ENCODE assay signal across 8 cellular contexts in genomic region chr4:17347445-17347844, GRCh38.
A peak's percentile ranks its signal among the peaks of the same experiment; 100 is the strongest.
DNase-seq lines count a peak whose midpoint lies in the region; ATAC-seq and TF ChIP-seq lines count a peak whose summit lies in the region.

No MANE protein-coding gene starts in this region.

- H3K4me3 ChIP-seq in HL-60 (replicated peaks; ENCODE audit: insufficient read depth, low read length) (no peak overlapping the region), fibroblast of villous mesenchyme (ENCODE audit: low read depth, low read length) (no peak overlapping the region)

- H3K27ac ChIP-seq in HL-60 (replicated peaks) = no peak overlapping the region

- H3K4me1 Mint-ChIP-seq in activated CD4-positive, alpha-beta T cell treated with anti-CD3 and anti-CD28 coated beads, Interleukin-2, amount 10 ng/mL, durations not matched to agents 24 days and 14 days = no peaks in the 10 kb centered on the region
- no peaks in the 10 kb centered on the region for H3K4me1 Mint-ChIP-seq in natural killer cell treated with Interleukin-12 subunit alpha and Interleukin-12 subunit beta and Interleukin-15 and Interleukin-18, amount 100 ng/mL, for 72 hours (ENCODE audit: low read depth in 2 of 2)

- peak; percentile 14 for TF ChIP-seq CTCF in HL-60 (IDR thresholded peaks at IDR 0.05; ENCODE audit: insufficient read depth, low read length)
- peak; percentile 69 for TF ChIP-seq CTCF in fibroblast of villous mesenchyme (IDR thresholded peaks at IDR 0.05; ENCODE audit: insufficient read depth, low read depth, low read length)

- no peak for ATAC-seq in natural killer cell treated with Interleukin-12 subunit alpha and Interleukin-12 subunit beta and Interleukin-15 and Interleukin-18, amount 100 ng/mL, for 72 hours

- H3K36me3 Mint-ChIP-seq in activated CD4-positive, alpha-beta T cell treated with anti-CD3 and anti-CD28 coated beads, Interleukin-2, amount 10 ng/mL, durations not matched to agents 24 days and 14 days (ENCODE audit: low read depth) = no peaks in the 10 kb centered on the region
- no peaks in the 10 kb centered on the region for H3K36me3 Mint-ChIP-seq in natural killer cell treated with Interleukin-12 subunit alpha and Interleukin-12 subunit beta and Interleukin-15 and Interleukin-18, amount 100 ng/mL, for 72 hours

- H3K27ac Mint-ChIP-seq in activated CD4-positive, alpha-beta T cell treated with anti-CD3 and anti-CD28 coated beads, Interleukin-2, amount 10 ng/mL, durations not matched to agents 24 days and 14 days = no peak overlapping the region
- H3K27ac Mint-ChIP-seq in natural killer cell treated with Interleukin-12 subunit alpha and Interleukin-12 subunit beta and Interleukin-15 and Interleukin-18, amount 100 ng/mL, for 72 hours = no peak overlapping the region

- DNase-seq in activated gamma-delta T cell treated with Interleukin-2 at 50 U/mL for 16 hours = peak; percentile 31
- DNase-seq in activated gamma-delta T cell (lab: John Stamatoyannopoulos, UW) = no peak
- DNase-seq in HL-60 (ENCODE audit: low read depth in 1 of 2, low spot score in 1 of 2) = peak in 1 of 2 experiments; percentile 15
- DNase-seq in activated CD4-positive, alpha-beta T cell treated with anti-CD3 and anti-CD28 coated beads, Interleukin-2, amount 10 ng/mL, durations not matched to agents 24 days and 14 days = peak; percentile 83
- DNase-seq in fibroblast of villous mesenchyme (ENCODE audit: low read depth) = peak; percentile 34
- DNase-seq in stimulated activated CD4-positive, alpha-beta T cell treated with anti-CD3 and anti-CD28 coated beads, Interleukin-2, amount 100 ng/mL, for 48 hours = peak; percentile 13 to 23
- no peak for DNase-seq in NCI-H187 treated with DMSO at 0.1 percent for 48 hours (lab: John Stamatoyannopoulos, UW)
- DNase-seq in natural killer cell treated with Interleukin-12 subunit alpha and Interleukin-12 subunit beta and Interleukin-15 and Interleukin-18, amount 100 ng/mL, for 72 hours (ENCODE audit: low spot score) = no peak

- H3K9me3 Mint-ChIP-seq in activated CD4-positive, alpha-beta T cell treated with anti-CD3 and anti-CD28 coated beads, Interleukin-2, amount 10 ng/mL, durations not matched to agents 24 days and 14 days = peaks cover under 1% of the 10 kb centered on the region
- H3K9me3 Mint-ChIP-seq in natural killer cell treated with Interleukin-12 subunit alpha and Interleukin-12 subunit beta and Interleukin-15 and Interleukin-18, amount 100 ng/mL, for 72 hours = no peaks in the 10 kb centered on the region

- intact Hi-C loops in activated CD4-positive, alpha-beta T cell treated with anti-CD3 and anti-CD28 coated beads, Interleukin-2, amount 10 ng/mL, durations not matched to agents 24 days and 14 days (cut with micrococcal nuclease) = loop anchor here (1.0 to 5.0 kb wide), 2 partner anchors 100 to 120 kb away; no protein-coding TSS in a partner anchor

- H3K27me3 ChIP-seq in HL-60 (ENCODE audit: insufficient read depth, poor library complexity, severe bottlenecking) = no peaks in the 10 kb centered on the region

- H3K4me3 Mint-ChIP-seq in activated CD4-positive, alpha-beta T cell treated with anti-CD3 and anti-CD28 coated beads, Interleukin-2, amount 10 ng/mL, durations not matched to agents 24 days and 14 days = no peak overlapping the region
- no peak overlapping the region for H3K4me3 Mint-ChIP-seq in natural killer cell treated with Interleukin-12 subunit alpha and Interleukin-12 subunit beta and Interleukin-15 and Interleukin-18, amount 100 ng/mL, for 72 hours

- peaks cover 6% of the 10 kb centered on the region for H3K27me3 Mint-ChIP-seq in activated CD4-positive, alpha-beta T cell treated with anti-CD3 and anti-CD28 coated beads, Interleukin-2, amount 10 ng/mL, durations not matched to agents 24 days and 14 days
- H3K27me3 Mint-ChIP-seq in natural killer cell treated with Interleukin-12 subunit alpha and Interleukin-12 subunit beta and Interleukin-15 and Interleukin-18, amount 100 ng/mL, for 72 hours = peaks cover 7 to 17% of the 10 kb centered on the region in 2 donors

Comparison
In these comparisons a context has a peak if more than half of its experiments do, and no peak if none do; other contexts are left out.
1. DNase-seq: peak in activated gamma-delta T cell treated with Interleukin-2 at 50 U/mL for 16 hours (single experiment), activated CD4-positive, alpha-beta T cell treated with anti-CD3 and anti-CD28 coated beads, Interleukin-2, amount 10 ng/mL, durations not matched to agents 24 days and 14 days (single experiment), fibroblast of villous mesenchyme (single experiment) and stimulated activated CD4-positive, alpha-beta T cell treated with anti-CD3 and anti-CD28 coated beads, Interleukin-2, amount 100 ng/mL, for 48 hours (2 of 2); none in activated gamma-delta T cell (single experiment), NCI-H187 treated with DMSO at 0.1 percent for 48 hours (single experiment) and natural killer cell treated with Interleukin-12 subunit alpha and Interleukin-12 subunit beta and Interleukin-15 and Interleukin-18, amount 100 ng/mL, for 72 hours (single experiment).